8 cellular contexts compared by ENCODE assay signal in genomic region chr3:130893240-130894129, GRCh38. TPM values are rescaled to one million over a fixed set of nuclear protein-coding genes. Genes with fewer than 3 reads are reported as not detected.
DNase-seq lines count a peak whose midpoint lies in the region; ATAC-seq and TF ChIP-seq lines count a peak whose summit lies in the region.

TSS of gene ATP2C1 (plus strand) at chr3:130894084. CDS start at chr3:130894770, 686 bp downstream.

- no peak for TF ChIP-seq CTCF in DOHH2 (IDR thresholded peaks at IDR 0.05; ENCODE audit: low read depth, low read length, poor library complexity, severe bottlenecking)

- peak within 1 kb of the TSS; percentile 93 for H2AFZ ChIP-seq in GM23248

- peak within 1 kb of the TSS; percentile 61 for H3K27ac ChIP-seq in DOHH2 (ENCODE audit: low read depth, low read length)
- peak within 1 kb of the TSS; percentile 89 for H3K27ac ChIP-seq in GM23248

- no peaks in the 10 kb centered on the region for H4K20me1 ChIP-seq in DOHH2 (ENCODE audit: control insufficient read depth, insufficient read depth, low read depth, low read length)
- no peaks in the 10 kb centered on the region for H4K20me1 ChIP-seq in GM23248 (ENCODE audit: insufficient read depth)

- H3K36me3 Mint-ChIP-seq in activated T-helper 1 cell treated with anti-CD3 and anti-CD28 coated beads, Interleukin-12 subunit alpha, Interleukin-12 subunit beta, Interleukin-2, Interleukin-4 antibody, amounts not matched to agents 30 ng/mL and 10 ng/mL and 1 ng/mL, durations not matched to agents 14 hours and 24 hours and 36 hours (ENCODE audit: low read depth), result no peaks in the 10 kb centered on the region
- no peaks in the 10 kb centered on the region for H3K36me3 Mint-ChIP-seq in naive B cell
- H3K36me3 Mint-ChIP-seq in stimulated activated memory B cell treated with anti-CD40 and anti-IgM and Interleukin-4, amounts not matched to agents 10 μg/mL and 1 μg/mL and 100 μg/mL, for 72 hours, result no peaks in the 10 kb centered on the region

- H3K9me3 ChIP-seq in DOHH2 (ENCODE audit: control insufficient read depth, insufficient read depth, low read length) (no peaks in the 10 kb centered on the region), GM23248 (ENCODE audit: low read depth) (no peaks in the 10 kb centered on the region)

- intact Hi-C loops in activated T-helper 1 cell treated with anti-CD3 and anti-CD28 coated beads, Interleukin-12 subunit alpha, Interleukin-12 subunit beta, Interleukin-2, Interleukin-4 antibody, amounts not matched to agents 30 ng/mL and 10 ng/mL and 1 ng/mL, durations not matched to agents 14 hours and 24 hours and 36 hours (cut with micrococcal nuclease), result loop anchor here (1.0 to 5.0 kb wide), 13 partner anchors 15 to 1711 kb away; partner anchors contain the start of genes ASTE1, CNBP, DNAJC13 and NEK11

- peak within 1 kb of the TSS; percentile 92 for H3K4me3 Mint-ChIP-seq in activated T-helper 1 cell treated with anti-CD3 and anti-CD28 coated beads, Interleukin-12 subunit alpha, Interleukin-12 subunit beta, Interleukin-2, Interleukin-4 antibody, amounts not matched to agents 30 ng/mL and 10 ng/mL and 1 ng/mL, durations not matched to agents 14 hours and 24 hours and 36 hours
- H3K4me3 Mint-ChIP-seq in naive B cell, result peak within 1 kb of the TSS; percentile 92 to 99 (median 96)
- H3K4me3 Mint-ChIP-seq in stimulated activated memory B cell treated with anti-CD40 and anti-IgM and Interleukin-4, amounts not matched to agents 10 μg/mL and 1 μg/mL and 100 μg/mL, for 72 hours, result peak within 1 kb of the TSS; percentile 98

- DNase-seq in GM23248 (peak; percentile 98), Kasumi-1 (lab: John Stamatoyannopoulos, UW) (peak; percentile 92 to 94), RKO (ENCODE audit: low spot score) (peak; percentile 93), fibroblast of gingiva (ENCODE audit: low read depth) (peak; percentile 95), naive B cell (peak; percentile 92)
- peak; percentile 93 for DNase-seq in activated T-helper 1 cell treated with anti-CD3 and anti-CD28 coated beads, Interleukin-12 subunit alpha, Interleukin-12 subunit beta, Interleukin-2, Interleukin-4 antibody, amounts not matched to agents 30 ng/mL and 10 ng/mL and 1 ng/mL, durations not matched to agents 14 hours and 24 hours and 36 hours (ENCODE audit: low spot score)

- H3K4me2 ChIP-seq in DOHH2 (ENCODE audit: low read length), result peak within 1 kb of the TSS; percentile 75
- H3K4me2 ChIP-seq in GM23248 (ENCODE audit: unreplicated experiment), result peak within 1 kb of the TSS; percentile 99

- ATAC-seq in naive B cell (ENCODE audit: low read depth in 2 of 2), result peak; percentile 87 to 88
- ATAC-seq in stimulated activated memory B cell treated with anti-CD40 and anti-IgM and Interleukin-4, amounts not matched to agents 10 μg/mL and 1 μg/mL and 100 μg/mL, for 72 hours, result peak; percentile 98

- H3K9me3 Mint-ChIP-seq in activated T-helper 1 cell treated with anti-CD3 and anti-CD28 coated beads, Interleukin-12 subunit alpha, Interleukin-12 subunit beta, Interleukin-2, Interleukin-4 antibody, amounts not matched to agents 30 ng/mL and 10 ng/mL and 1 ng/mL, durations not matched to agents 14 hours and 24 hours and 36 hours, result no peaks in the 10 kb centered on the region
- no peaks in the 10 kb centered on the region for H3K9me3 Mint-ChIP-seq in naive B cell
- no peaks in the 10 kb centered on the region for H3K9me3 Mint-ChIP-seq in stimulated activated memory B cell treated with anti-CD40 and anti-IgM and Interleukin-4, amounts not matched to agents 10 μg/mL and 1 μg/mL and 100 μg/mL, for 72 hours

- H3K79me2 ChIP-seq in DOHH2 (ENCODE audit: control insufficient read depth, low read length) (peaks cover 51% of the 10 kb centered on the region), GM23248 (ENCODE audit: insufficient read depth) (peaks cover 45% of the 10 kb centered on the region)

- H3K36me3 ChIP-seq in DOHH2 (ENCODE audit: control insufficient read depth, low read length) (no peaks in the 10 kb centered on the region), GM23248 (ENCODE audit: low read depth) (no peaks in the 10 kb centered on the region)

- H3K4me3 ChIP-seq in DOHH2 (ENCODE audit: low read length), result peak within 1 kb of the TSS; percentile 92
- H3K4me3 ChIP-seq in GM23248, result peak within 1 kb of the TSS; percentile 92

- H3K27ac Mint-ChIP-seq in activated T-helper 1 cell treated with anti-CD3 and anti-CD28 coated beads, Interleukin-12 subunit alpha, Interleukin-12 subunit beta, Interleukin-2, Interleukin-4 antibody, amounts not matched to agents 30 ng/mL and 10 ng/mL and 1 ng/mL, durations not matched to agents 14 hours and 24 hours and 36 hours, result peak within 1 kb of the TSS; percentile 96
- H3K27ac Mint-ChIP-seq in naive B cell, result peak within 1 kb of the TSS; percentile 97 to 100 (median 99)
- H3K27ac Mint-ChIP-seq in stimulated activated memory B cell treated with anti-CD40 and anti-IgM and Interleukin-4, amounts not matched to agents 10 μg/mL and 1 μg/mL and 100 μg/mL, for 72 hours, result peak within 1 kb of the TSS; percentile 99

- in situ Hi-C loops in GM23248 (cut with MboI), result loop anchor here (10.0 kb wide), 1 partner anchor 129 kb away; no protein-coding TSS in a partner anchor

- H3K27me3 ChIP-seq in DOHH2 (ENCODE audit: control insufficient read depth, low read length) (no peaks in the 10 kb centered on the region), GM23248 (replicated peaks; ENCODE audit: insufficient read depth) (no peaks in the 10 kb centered on the region)

- no peaks in the 10 kb centered on the region for H3K9me2 ChIP-seq in DOHH2 (replicated peaks; ENCODE audit: control insufficient read depth, low read length)
- H3K9me2 ChIP-seq in GM23248 (ENCODE audit: insufficient read depth), result no peaks in the 10 kb centered on the region

- 0% methylated on average over 39 to 71 of the region's 73 CpGs for WGBS in GM23248 (ENCODE audit: low coverage in 1 of 2, low lambda C conversion rate in 2 of 2, missing lambda C conversion rate in 2 of 2), 2 experiments

- H3K9ac ChIP-seq in GM23248, result peak within 1 kb of the TSS; percentile 96

- no peaks in the 10 kb centered on the region for H3K27me3 Mint-ChIP-seq in activated T-helper 1 cell treated with anti-CD3 and anti-CD28 coated beads, Interleukin-12 subunit alpha, Interleukin-12 subunit beta, Interleukin-2, Interleukin-4 antibody, amounts not matched to agents 30 ng/mL and 10 ng/mL and 1 ng/mL, durations not matched to agents 14 hours and 24 hours and 36 hours (ENCODE audit: insufficient read depth)
- no peaks in the 10 kb centered on the region for H3K27me3 Mint-ChIP-seq in naive B cell
- H3K27me3 Mint-ChIP-seq in stimulated activated memory B cell treated with anti-CD40 and anti-IgM and Interleukin-4, amounts not matched to agents 10 μg/mL and 1 μg/mL and 100 μg/mL, for 72 hours, result peaks cover 3% of the 10 kb centered on the region

- peaks cover 26% of the 10 kb centered on the region for H3K4me1 ChIP-seq in DOHH2 (ENCODE audit: control insufficient read depth, low read length)
- peaks cover 23% of the 10 kb centered on the region for H3K4me1 ChIP-seq in GM23248 (ENCODE audit: insufficient read depth)

- peaks cover 54% of the 10 kb centered on the region for H3K4me1 Mint-ChIP-seq in activated T-helper 1 cell treated with anti-CD3 and anti-CD28 coated beads, Interleukin-12 subunit alpha, Interleukin-12 subunit beta, Interleukin-2, Interleukin-4 antibody, amounts not matched to agents 30 ng/mL and 10 ng/mL and 1 ng/mL, durations not matched to agents 14 hours and 24 hours and 36 hours (ENCODE audit: low read depth)
- H3K4me1 Mint-ChIP-seq in naive B cell, result peaks cover 20 to 36% (median 30%) of the 10 kb centered on the region in 3 donors
- H3K4me1 Mint-ChIP-seq in stimulated activated memory B cell treated with anti-CD40 and anti-IgM and Interleukin-4, amounts not matched to agents 10 μg/mL and 1 μg/mL and 100 μg/mL, for 72 hours, result peaks cover 34% of the 10 kb centered on the region

- H3F3A ChIP-seq in DOHH2 (ENCODE audit: control insufficient read depth, insufficient read depth), result no peaks in the 10 kb centered on the region
- H3F3A ChIP-seq in GM23248 (ENCODE audit: insufficient read depth), result peaks cover 5% of the 10 kb centered on the region; the same call in 1 of the 2 replicates

RNA-seq across cellular contexts. Expression of gene ATP2C1, which starts in this region (rescaled TPM):
- total RNA-seq in GM23248 (2014; rRNA removed; shearing (Covaris generic)), result 68.5 and 73.6 TPM in 2 replicates
- 65.8 and 74.7 TPM in 2 replicates for polyA plus RNA-seq in GM23248 (2016; fragmentation: Nextera tagmentation; extraction: Ambion mirVana)
- 66.1 and 70.0 TPM in 2 replicates for total RNA-seq in activated T-helper 1 cell treated with anti-CD3 and anti-CD28 coated beads, Interleukin-12 subunit alpha, Interleukin-12 subunit beta, Interleukin-2, Interleukin-4 antibody, amounts not matched to agents 30 ng/mL and 10 ng/mL and 1 ng/mL, durations not matched to agents 14 hours and 24 hours and 36 hours
- 10 to 100 TPM in 4 of 6 donors, 1 to 10 TPM in 2; 8.6 to 17.5 (median 12.7) TPM for polyA plus RNA-seq in naive B cell (ENCODE audit: low read depth in 6 of 6)

Comparison
In these comparisons a context has a peak if more than half of its experiments do, and no peak if none do; other contexts are left out.
1. Peak in every context shown above with its lines: DNase-seq, ATAC-seq, H3K4me3 ChIP-seq and H3K27ac ChIP-seq.